In the genomic region with DNA sequence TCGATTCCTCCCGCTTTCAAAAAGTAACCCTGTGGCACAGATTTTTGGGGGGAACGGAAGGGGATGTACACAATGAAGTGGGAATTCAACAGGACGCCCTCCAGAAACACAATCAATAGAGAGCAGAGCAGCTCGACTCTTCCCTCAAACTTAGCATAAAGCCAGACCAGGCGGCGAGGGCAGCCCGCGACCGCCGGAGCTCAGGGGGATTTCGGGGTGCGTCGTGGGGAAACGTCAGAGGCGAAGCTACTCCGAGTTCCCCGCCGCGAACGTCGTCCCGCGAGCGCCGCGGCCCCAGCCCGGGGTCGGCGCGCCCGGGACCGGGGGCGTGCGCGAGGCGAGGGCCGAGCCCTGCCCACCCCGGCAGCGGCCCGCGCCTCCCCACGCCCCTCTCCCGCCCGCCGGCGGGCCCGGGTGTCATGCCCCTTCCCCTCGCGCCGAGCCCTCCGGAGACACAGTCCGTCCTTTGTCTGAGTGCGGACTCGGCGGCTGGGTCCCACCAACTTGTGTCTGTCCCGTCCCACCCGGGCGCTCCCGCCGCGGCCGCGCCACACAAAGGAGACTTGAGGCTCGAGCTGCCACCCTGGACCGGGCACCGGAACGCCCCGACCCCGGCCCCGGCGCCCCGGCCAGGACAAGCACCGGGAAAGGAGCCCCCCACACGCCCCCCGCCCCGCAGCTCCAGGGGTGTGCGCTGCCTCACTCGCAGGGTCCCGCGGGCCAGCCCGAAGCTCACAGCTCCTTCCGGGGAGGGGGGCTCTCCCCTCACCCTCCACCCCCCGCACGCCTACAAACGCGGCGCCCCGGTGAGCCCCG, we compare ENCODE assay signal across 8 cellular contexts. TPM values are rescaled to one million over a fixed set of nuclear protein-coding genes. Genes with fewer than 3 reads are reported as not detected.
DNase-seq lines count a peak whose midpoint lies in the region; ATAC-seq, FAIRE-seq and TF ChIP-seq lines count a peak whose summit lies in the region.

No MANE protein-coding gene starts in this region.

- H3K4me3 ChIP-seq in Panc1 (ENCODE audit: low read depth in 2 of 2, low read length in 2 of 2) (peak overlapping the region; percentile 80 to 88), pancreas (peak overlapping the region; percentile 80 to 95 (median 88)), tibial nerve (peak overlapping the region; percentile 67 to 99 (median 88))

- no peaks in the 10 kb centered on the region for H3K36me3 ChIP-seq in Panc1 (ENCODE audit: control insufficient read depth, insufficient read depth, low read length)
- no peaks in the 10 kb centered on the region for H3K36me3 ChIP-seq in pancreas
- no peaks in the 10 kb centered on the region for H3K36me3 ChIP-seq in tibial nerve

- TF ChIP-seq CTCF in Panc1 (IDR thresholded peaks at IDR 0.05) (no peak), pancreas (IDR thresholded peaks at IDR 0.05) (no peak), tibial nerve (IDR thresholded peaks at IDR 0.05) (no peak)

- TF ChIP-seq EP300 in tibial nerve (IDR thresholded peaks at IDR 0.05), result no peak

- H3K27me3 ChIP-seq in Panc1 (ENCODE audit: control insufficient read depth, insufficient read depth, low read length) (no peaks in the 10 kb centered on the region), pancreas (no peaks in the 10 kb centered on the region), tibial nerve (no peaks in the 10 kb centered on the region)

- no peak for FAIRE-seq in pancreas (lab: Jason Lieb, UNC)

- H3K4me1 ChIP-seq in Panc1 (ENCODE audit: control insufficient read depth, insufficient read depth, low read length), result peaks cover 16% of the 10 kb centered on the region
- H3K4me1 ChIP-seq in pancreas, result peaks cover 0 to 4% (median 4%) of the 10 kb centered on the region in 3 donors
- peaks cover 0 to 13% (median 0%) of the 10 kb centered on the region in 4 donors for H3K4me1 ChIP-seq in tibial nerve

- H3K9me3 ChIP-seq in Panc1 (ENCODE audit: control insufficient read depth, insufficient read depth, low read depth, low read length) (no peaks in the 10 kb centered on the region), pancreas (no peaks in the 10 kb centered on the region), tibial nerve (no peaks in the 10 kb centered on the region)

- BruUV-seq in Panc1 (replicated peaks; lab: Mats Ljungman, UMichigan), result no TSS peak

- CTCF ChIA-PET in Panc1 (lab: Charles Lee), result interaction anchor here (0.7 kb wide), 1 partner anchor 80 kb away, joined by 3 read pairs; no protein-coding TSS in a partner anchor

- DNase-seq in NCI-H82 (lab: John Stamatoyannopoulos, UW) (peak; percentile 58), NCI-H82 treated with DMSO at 0.1 percent for 48 hours (lab: John Stamatoyannopoulos, UW; ENCODE audit: unreplicated experiment) (no peak), Panc1 (ENCODE audit: low read depth, low spot score) (peak; percentile 4), Right ventricle myocardium inferior (ENCODE audit: missing footprints) (peak; percentile 75), pancreas (peak; percentile 29 to 87 (median 47)), tibial nerve (ENCODE audit: low spot score in 2 of 2) (peak in 1 of 2 donors; percentile 9)
- peak in 3 of 4 experiments; percentile 29 to 41 (median 30) for DNase-seq in activated naive CD4-positive, alpha-beta T cell (lab: John Stamatoyannopoulos, UW)

- ATAC-seq in HG03025 (IDR thresholded peaks at IDR 0.05; ENCODE audit: low FRiP score, unreplicated experiment), result peak; percentile 25
- peak; percentile 24 for ATAC-seq in Panc1
- ATAC-seq in Right ventricle myocardium inferior, result no peak
- peak in 3 of 4 donors; percentile 3 to 9 (median 4) for ATAC-seq in pancreas

- intact Hi-C loops in Panc1 (cut with micrococcal nuclease; ENCODE audit: unreplicated experiment) (loop anchor here (2.0 kb wide), 1 partner anchor 57 kb away; no protein-coding TSS in a partner anchor), Right ventricle myocardium inferior (cut with DNase I) (loop anchor here (5.0 kb wide), 2 partner anchors 59 to 79 kb away; no protein-coding TSS in a partner anchor), pancreas (cut with DNase I) (no loop called here)

- H3K27ac ChIP-seq in Panc1 (ENCODE audit: low read length) (peak overlapping the region; percentile 88), pancreas (peak overlapping the region; percentile 53 to 93 (median 80)), tibial nerve (peak overlapping the region; percentile 87 to 96 (median 93))

- POLR2A ChIA-PET in Panc1 (lab: Charles Lee), result interaction anchor here (0.9 kb wide), 1 partner anchor 307 kb away, joined by 5 read pairs; no protein-coding TSS in a partner anchor

- in situ Hi-C loops in Panc1 (cut with HindIII; ENCODE audit: low pct_unique_long_range_greater_than_20kb, low sequenced_read_pairs), result no loop called here

- WGBS in pancreas, 2 donors, result 0 to 1% methylated on average over 46 to 90 of the region's 90 CpGs
- 0 to 4% methylated on average over 16 to 31 of the region's 90 CpGs for WGBS in tibial nerve, 2 donors

- TF ChIP-seq POLR2A in tibial nerve (IDR thresholded peaks at IDR 0.05), result no peak

RNA-seq across cellular contexts. Expression of a gene that starts 0.7 kb away (rescaled TPM):
- total RNA-seq in Panc1 (2021; ENCODE audit: unreplicated experiment) (38.3 TPM), Right ventricle myocardium inferior (1.2 TPM), pancreas (1 to 10 TPM; 2.4 to 3.6 (median 3.2) TPM), tibial nerve (1 to 10 TPM; 1.5 to 7.5 (median 3.3) TPM)
- 14.6 TPM for polyA plus RNA-seq in Panc1 (2012; ENCODE audit: insufficient read length)
- polyA plus RNA-seq in pancreas, result 1 to 10 TPM; 3.0 to 4.3 TPM

Comparison
In these comparisons a context has a peak if more than half of its experiments do, and no peak if none do; other contexts are left out.
1. intact Hi-C loops: an anchor here in Panc1 (2.0 kb wide) and Right ventricle myocardium inferior (5.0 kb wide); none called in pancreas.